ENCODE assay signal across 19 cellular contexts in the genomic region with DNA sequence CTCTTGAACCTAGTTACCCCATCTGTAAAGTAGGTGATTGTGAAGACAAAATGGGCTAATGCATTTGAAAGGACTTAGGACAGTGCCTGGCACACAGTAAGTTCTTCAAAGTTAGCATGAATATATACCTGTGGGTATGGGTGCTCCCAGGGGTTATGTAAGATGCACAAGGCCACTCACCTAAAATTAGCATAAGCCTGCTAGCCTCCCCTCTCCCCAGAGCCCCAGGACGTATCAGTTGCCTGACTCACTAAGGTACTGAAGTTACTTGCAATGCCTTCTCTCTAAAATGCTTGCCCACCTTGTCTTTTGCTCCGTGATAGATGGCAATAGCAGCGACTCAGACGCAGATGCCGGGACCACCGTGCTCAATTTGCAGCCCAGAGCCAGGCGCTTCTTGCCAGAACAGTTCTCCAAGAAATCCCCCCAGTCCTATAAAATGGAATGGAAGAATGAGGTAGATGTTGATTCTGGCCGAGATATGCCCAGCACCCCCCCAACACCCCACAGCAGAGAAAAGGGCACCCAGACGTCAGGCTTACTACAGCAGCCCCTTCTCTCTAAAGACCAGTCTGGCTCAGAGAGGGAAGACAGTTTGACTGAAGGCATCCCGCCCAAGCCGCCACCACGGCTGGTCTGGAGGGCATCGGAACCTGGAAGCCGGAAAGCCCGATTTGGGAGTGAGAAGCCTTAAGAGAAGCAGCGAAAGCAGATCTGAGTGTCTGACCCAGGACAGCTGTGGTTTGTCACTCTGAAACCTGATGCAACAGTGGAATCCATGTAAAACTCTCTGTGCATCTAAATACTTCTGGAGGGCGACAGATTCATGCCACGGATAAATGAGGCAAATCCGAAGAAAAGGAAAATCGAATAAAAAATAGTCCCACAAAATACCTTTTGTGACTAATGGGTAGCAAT. TPM values are rescaled to one million over a fixed set of nuclear protein-coding genes. Genes with fewer than 3 reads are reported as not detected.
DNase-seq lines count a peak whose midpoint lies in the region; ATAC-seq and TF ChIP-seq lines count a peak whose summit lies in the region.
"Had no signal": no experiment of that assay in that cellular context is flagged by ENCODE, and none has a peak within 500 bp of the region (broad histone marks: within the 10 kb centered on the region; RNA-seq: fewer than 3 reads in every experiment).

No MANE protein-coding gene starts in this region.

- no peaks in the 10 kb centered on the region for H3K9me3 Mint-ChIP-seq in Caco-2 (ENCODE audit: unreplicated experiment)
- H3K9me3 Mint-ChIP-seq: CD4-positive, alpha-beta T cell had no signal

- H3K36me3 Mint-ChIP-seq in Caco-2 (ENCODE audit: insufficient read depth, unreplicated experiment): peaks cover 33% of the 10 kb centered on the region

- DNase-seq in Caco-2 (no peak), LHCN-M2 (ENCODE audit: low read depth) (peak; percentile 32), esophagus muscularis mucosa (ENCODE audit: extremely low spot score) (peak; percentile 77), psoas muscle (no peak), left lung (no peak), posterior vena cava (ENCODE audit: low spot score) (no peak), NCI-H187 treated with DMSO at 0.1 percent for 48 hours (lab: John Stamatoyannopoulos, UW) (no peak)
- DNase-seq: AML-193; CD4-positive, alpha-beta T cell; DMS79; GF-D8; KBM-7; NCI-H2029 treated with DMSO at 0.1 percent for 48 hours; NCI-H526 treated with DMSO at 0.1 percent for 48 hours had no signal

- WGBS in esophagus muscularis mucosa: 80% methylated on average over 17 of the region's 20 CpGs
- 48 to 59% (median 53%) methylated on average over 20 of the region's 20 CpGs for WGBS in psoas muscle, 3 donors

- no peaks in the 10 kb centered on the region for H3K27me3 Mint-ChIP-seq in Caco-2 (ENCODE audit: insufficient read depth, unreplicated experiment)
- H3K27me3 Mint-ChIP-seq: CD4-positive, alpha-beta T cell had no signal

- H3K27ac ChIP-seq in esophagus muscularis mucosa (replicated peaks in 1 of 4): no peak overlapping the region
- no peak overlapping the region for H3K27ac ChIP-seq in psoas muscle
- H3K27ac ChIP-seq in left lung: no peak overlapping the region
- H3K27ac ChIP-seq: BLaER1 treated with 17β-estradiol and CSF1 and Interleukin-3, amounts not matched to agents 10 nM and 100 nM; RWPE1; SK-N-MC had no signal

- intact Hi-C loops in Caco-2 (cut with micrococcal nuclease; ENCODE audit: unreplicated experiment) (no loop called here), esophagus muscularis mucosa (cut with DNase I) (no loop called here), psoas muscle (cut with DNase I) (loop anchor here in 1 of 2 donors (10.0 kb wide), 1 partner anchor 93 kb away; a partner anchor contains a TSS), left lung (cut with DNase I) (no loop called here), posterior vena cava (cut with DNase I) (no loop called here)

- H3K27me3 ChIP-seq in Caco-2 (replicated peaks; ENCODE audit: control insufficient read depth, insufficient read depth, low read length) (no peaks in the 10 kb centered on the region), esophagus muscularis mucosa (peaks cover 0 to 34% (median 2%) of the 10 kb centered on the region in 4 donors), psoas muscle (ENCODE audit: insufficient read depth in 3 of 3, low read length in 2 of 3) (no peaks in the 10 kb centered on the region), left lung (peaks cover 0 to 23% of the 10 kb centered on the region in 2 donors)
- H3K27me3 ChIP-seq: BLaER1 treated with 17β-estradiol and CSF1 and Interleukin-3, amounts not matched to agents 10 nM and 100 nM; MG63 had no signal

- no peak overlapping the region for H3K4me3 Mint-ChIP-seq in Caco-2 (ENCODE audit: unreplicated experiment)
- H3K4me3 Mint-ChIP-seq: CD4-positive, alpha-beta T cell had no signal

- no peaks in the 10 kb centered on the region for H3K9me3 ChIP-seq in Caco-2
- H3K9me3 ChIP-seq in esophagus muscularis mucosa: no peaks in the 10 kb centered on the region
- no peaks in the 10 kb centered on the region for H3K9me3 ChIP-seq in psoas muscle
- H3K9me3 ChIP-seq in left lung: no peaks in the 10 kb centered on the region
- H3K9me3 ChIP-seq: BLaER1 treated with 17β-estradiol and CSF1 and Interleukin-3, amounts not matched to agents 10 nM and 100 nM; MG63 had no signal

- H3K4me1 ChIP-seq in Caco-2 (peaks cover 6% of the 10 kb centered on the region), esophagus muscularis mucosa (no peaks in the 10 kb centered on the region), psoas muscle (no peaks in the 10 kb centered on the region), left lung (no peaks in the 10 kb centered on the region)
- H3K4me1 ChIP-seq: BLaER1 treated with 17β-estradiol and CSF1 and Interleukin-3, amounts not matched to agents 10 nM and 100 nM had no signal

- ATAC-seq in psoas muscle (peak; percentile 45 to 71 (median 55)), left lung (no peak), HG03460 (IDR thresholded peaks at IDR 0.05; ENCODE audit: unreplicated experiment) (no peak)

- no peak for TF ChIP-seq POLR2A in esophagus muscularis mucosa (IDR thresholded peaks at IDR 0.05; ENCODE audit: low read depth)

- no peak for TF ChIP-seq EP300 in esophagus muscularis mucosa (IDR thresholded peaks at IDR 0.05)

- BruUV-seq in Caco-2 (replicated peaks; lab: Mats Ljungman, UMichigan): no TSS peak

- H3K4me1 Mint-ChIP-seq in Caco-2 (ENCODE audit: low read depth, unreplicated experiment): peaks cover 22% of the 10 kb centered on the region

- H3K27ac Mint-ChIP-seq in Caco-2 (ENCODE audit: unreplicated experiment): peak overlapping the region; percentile 45
- H3K27ac Mint-ChIP-seq: CD4-positive, alpha-beta T cell had no signal

- no peaks in the 10 kb centered on the region; the same call in 1 of the 2 replicates for H3K36me3 ChIP-seq in Caco-2 (ENCODE audit: control insufficient read depth, insufficient read depth, low read length)
- H3K36me3 ChIP-seq in esophagus muscularis mucosa: no peaks in the 10 kb centered on the region
- H3K36me3 ChIP-seq in psoas muscle (ENCODE audit: insufficient read depth in 1 of 2, low read depth in 1 of 2): no peaks in the 10 kb centered on the region
- H3K36me3 ChIP-seq in left lung: no peaks in the 10 kb centered on the region
- H3K36me3 ChIP-seq: BLaER1 treated with 17β-estradiol and CSF1 and Interleukin-3, amounts not matched to agents 10 nM and 100 nM; MG63 had no signal

- TF ChIP-seq CTCF in Caco-2 (IDR thresholded peaks at IDR 0.05; ENCODE audit: insufficient read depth in 1 of 2, low read depth in 1 of 2, low read length in 1 of 2, severe bottlenecking in 1 of 2, unreplicated experiment in 1 of 2): no peak
- no peak for TF ChIP-seq CTCF in esophagus muscularis mucosa (IDR thresholded peaks at IDR 0.05)
- no peak for TF ChIP-seq CTCF in psoas muscle (IDR thresholded peaks at IDR 0.05)
- no peak for TF ChIP-seq CTCF in left lung (IDR thresholded peaks at IDR 0.05)

- CTCF ChIA-PET in Caco-2 (lab: Charles Lee): no interaction called here

- H3K4me3 ChIP-seq in Caco-2 (ENCODE audit: low read depth, low read length) (no peak overlapping the region), esophagus muscularis mucosa (no peak overlapping the region), psoas muscle (no peak overlapping the region), left lung (no peak overlapping the region)
- H3K4me3 ChIP-seq: BLaER1 treated with 17β-estradiol and CSF1 and Interleukin-3, amounts not matched to agents 10 nM and 100 nM; MG63; SK-N-MC had no signal

- POLR2A ChIA-PET in Caco-2 (lab: Charles Lee): no interaction called here

RNA-seq across cellular contexts. Expression of a gene that starts 53.8 kb away (rescaled TPM):
- 11.9 and 13.6 TPM in 2 replicates for total RNA-seq in Caco-2 (2022)
- total RNA-seq in LHCN-M2 (2014; rRNA removed): 2.7 and 4.0 TPM in 2 replicates
- 2.6 TPM for polyA plus RNA-seq in LHCN-M2 (2012)
- total RNA-seq in esophagus muscularis mucosa: 1 to 10 TPM in 2 of 4 donors, under 1 TPM in 2; 0.17 to 2.8 (median 0.72) TPM
- total RNA-seq in psoas muscle: 100 to 1,000 TPM in 1 of 4 donors, 10 to 100 TPM in 3; 25.8 to 100 (median 33.6) TPM
- 10 to 100 TPM in 1 of 3 donors, 1 to 10 TPM in 2; 3.3 to 16.8 (median 8.9) TPM for polyA plus RNA-seq in psoas muscle
- total RNA-seq in left lung: 1 to 10 TPM; 3.4 to 5.9 TPM
- total RNA-seq in posterior vena cava: 1 to 10 TPM; 2.8 to 3.4 TPM

Comparison
In these comparisons a context has a peak if more than half of its experiments do, and no peak if none do; other contexts are left out.
1. DNase-seq: peak in LHCN-M2 (single experiment) and esophagus muscularis mucosa (single experiment); none in Caco-2 (0 of 2), psoas muscle (0 of 2), left lung (0 of 2), posterior vena cava (single experiment) and NCI-H187 treated with DMSO at 0.1 percent for 48 hours (single experiment).
2. ATAC-seq: peak in psoas muscle (4 of 4); none in left lung (single experiment) and HG03460 (single experiment).